Comparison of ENCODE assay signal across 11 cellular contexts in genomic region chrX:153057281-153057680, GRCh38. TPM values are rescaled to one million over a fixed set of nuclear protein-coding genes. Genes with fewer than 3 reads are reported as not detected.
"Had no signal": no experiment of that assay in that cellular context is flagged by ENCODE, and none has a peak within 500 bp of the region (broad histone marks: within the 10 kb centered on the region; RNA-seq: fewer than 3 reads in every experiment).

No MANE protein-coding gene starts in this region.

- H3K9me3 ChIP-seq: ascending aorta, esophagus squamous epithelium, uterus had no signal

- H3K36me3 ChIP-seq: ascending aorta, esophagus squamous epithelium, uterus had no signal

- H3K9ac ChIP-seq: parathyroid adenoma had no signal

- H3K4me3 ChIP-seq: uterus had no signal

- DNase-seq: activated naive CD8-positive, alpha-beta T cell treated with anti-CD3 and anti-CD28 coated beads, Interleukin-2, amount 50 U/mL, for 24 hours; activated T-cell treated with anti-CD3 and anti-CD28 coated beads, Interleukin-2, amount 50 U/mL, for 4 hours; esophagus squamous epithelium; foreskin fibroblast; mesenchymal stem cell; stimulated activated CD4-positive, alpha-beta T cell treated with anti-CD3 and anti-CD28 coated beads, Interleukin-15, amount 100 ng/mL, for 24 hours; stimulated activated CD4-positive, alpha-beta T cell treated with anti-CD3 and anti-CD28 coated beads, Interleukin-4, amount 100 ng/mL, for 24 hours; uterus had no signal

- H3K27me3 ChIP-seq: ascending aorta had no signal

- H3K27ac ChIP-seq: ascending aorta, esophagus squamous epithelium, parathyroid adenoma, uterus had no signal

- FAIRE-seq: TTC549 had no signal

- H3K79me2 ChIP-seq: parathyroid adenoma had no signal

- H3K4me1 ChIP-seq: ascending aorta, parathyroid adenoma, uterus had no signal

- H2AFZ ChIP-seq: parathyroid adenoma had no signal

RNA-seq across cellular contexts. Expression of gene PNMA3, which starts 1.0 kb away (rescaled TPM):
- total RNA-seq: ascending aorta had no signal
